In genomic region chr10:46035923-46036849, GRCh38 we compare ENCODE assay signal across 1 cellular context.
TF ChIP-seq lines count a peak whose summit lies in the region.

No MANE protein-coding gene starts in this region.

TF ChIP-seq in HepG2, 621 proteins besides CTCF, POLR2A, EP300 and RAD21 (continued from another document and continues in another):
- TF ChIP-seq SMAD9 (CRISPR knock-in tag; IDR thresholded peaks at IDR 0.05) = no peak
- no peak for TF ChIP-seq LCORL (IDR thresholded peaks at IDR 0.05)
- TF ChIP-seq LCORL (CRISPR knock-in tag; IDR thresholded peaks at IDR 0.05) = peak; percentile 90
- TF ChIP-seq MTF2 (CRISPR knock-in tag; IDR thresholded peaks at IDR 0.05; ENCODE audit: borderline replicate concordance) = no peak
- no peak for TF ChIP-seq ZMAT5 (CRISPR knock-in tag; IDR thresholded peaks at IDR 0.05; ENCODE audit: borderline replicate concordance, low read depth)
- TF ChIP-seq RCOR2 (CRISPR knock-in tag; IDR thresholded peaks at IDR 0.05) = peak; percentile 50; the same call in 1 of the 2 replicates
- TF ChIP-seq SKIL (CRISPR knock-in tag; IDR thresholded peaks at IDR 0.05; ENCODE audit: borderline replicate concordance) = peak; percentile 42; the same call in 1 of the 2 replicates
- TF ChIP-seq NKX3-1 (CRISPR knock-in tag; IDR thresholded peaks at IDR 0.05) = no peak
- TF ChIP-seq EEA1 (CRISPR knock-in tag; IDR thresholded peaks at IDR 0.05; ENCODE audit: borderline replicate concordance) = no peak
- no peak for TF ChIP-seq ZNF713 (CRISPR knock-in tag; IDR thresholded peaks at IDR 0.05)
- TF ChIP-seq ZNF362 (CRISPR knock-in tag; IDR thresholded peaks at IDR 0.05; ENCODE audit: borderline replicate concordance) = peak; percentile 87; the same call in 1 of the 2 replicates
- no peak for TF ChIP-seq ZBTB14 (CRISPR knock-in tag; IDR thresholded peaks at IDR 0.05)
- TF ChIP-seq ZSCAN21 (CRISPR knock-in tag; IDR thresholded peaks at IDR 0.05; ENCODE audit: borderline replicate concordance) = no peak
- no peak for TF ChIP-seq ZNF530 (CRISPR knock-in tag; IDR thresholded peaks at IDR 0.05; ENCODE audit: low read depth)
- no peak for TF ChIP-seq ZSCAN12 (CRISPR knock-in tag; IDR thresholded peaks at IDR 0.05)
- TF ChIP-seq ZFP91 (CRISPR knock-in tag; IDR thresholded peaks at IDR 0.05; ENCODE audit: borderline replicate concordance) = peak; percentile 78
- TF ChIP-seq DNMT3B (CRISPR knock-in tag; conservative IDR thresholded peaks at IDR 0.05) = peak; percentile 76; the same call in 1 of the 2 replicates
- 0 out of 2 replicates have a peak, but pooled peaks have one; percentile 2 for TF ChIP-seq HNF1A (IDR thresholded peaks at IDR 0.05; ENCODE audit: low read depth)
- peak; percentile 76; the same call in 1 of the 2 replicates for TF ChIP-seq HNF1A (CRISPR knock-in tag; IDR thresholded peaks at IDR 0.05; ENCODE audit: borderline replicate concordance)
- TF ChIP-seq PLSCR1 (CRISPR knock-in tag; IDR thresholded peaks at IDR 0.05; ENCODE audit: borderline replicate concordance) = no peak
- TF ChIP-seq TGIF2 (CRISPR knock-in tag; IDR thresholded peaks at IDR 0.05) = no peak; the same call in 1 of the 2 replicates
- TF ChIP-seq ZNF766 (CRISPR knock-in tag; IDR thresholded peaks at IDR 0.05; ENCODE audit: borderline replicate concordance) = no peak
- TF ChIP-seq JUND (CRISPR knock-in tag; IDR thresholded peaks at IDR 0.05) = no peak
- TF ChIP-seq HOXA3 (CRISPR knock-in tag; IDR thresholded peaks at IDR 0.05) = peak; percentile 87
- TF ChIP-seq ZNF430 (CRISPR knock-in tag; IDR thresholded peaks at IDR 0.05) = peak; percentile 87
- TF ChIP-seq ZNF740 (CRISPR knock-in tag; IDR thresholded peaks at IDR 0.05) = no peak
- no peak for TF ChIP-seq ZFP62 (CRISPR knock-in tag; IDR thresholded peaks at IDR 0.05)
- TF ChIP-seq ISL2 (CRISPR knock-in tag; IDR thresholded peaks at IDR 0.05) = peak; percentile 65
- no peak for TF ChIP-seq TFE3 (CRISPR knock-in tag; IDR thresholded peaks at IDR 0.05)
- peak; percentile 13; the same call in 1 of the 2 replicates for TF ChIP-seq MIER2 (CRISPR knock-in tag; IDR thresholded peaks at IDR 0.05)
- TF ChIP-seq ZNF296 (CRISPR knock-in tag; conservative IDR thresholded peaks at IDR 0.05) = no peak
- no peak for TF ChIP-seq NR2C2 (CRISPR knock-in tag; IDR thresholded peaks at IDR 0.05; ENCODE audit: borderline replicate concordance)
- TF ChIP-seq TEAD2 (CRISPR knock-in tag; IDR thresholded peaks at IDR 0.05) = no peak
- no peak for TF ChIP-seq ZNF142 (CRISPR knock-in tag; IDR thresholded peaks at IDR 0.05)
- no peak for TF ChIP-seq AGO1 (IDR thresholded peaks at IDR 0.05; ENCODE audit: low read depth, low read length, poor library complexity, severe bottlenecking)
- no peak for TF ChIP-seq ZSCAN5A (CRISPR knock-in tag; IDR thresholded peaks at IDR 0.05; ENCODE audit: borderline replicate concordance)
- TF ChIP-seq ADNP (CRISPR knock-in tag; IDR thresholded peaks at IDR 0.05) = no peak
- TF ChIP-seq ZNF614 (CRISPR knock-in tag; IDR thresholded peaks at IDR 0.05; ENCODE audit: borderline replicate concordance) = peak; percentile 55; the same call in 1 of the 2 replicates
